ENCODE assay signal across 8 cellular contexts in genomic region chr11:72585762-72586590, GRCh38.
DNase-seq lines count a peak whose midpoint lies in the region; ATAC-seq lines count a peak whose summit lies in the region.

No MANE protein-coding gene starts in this region.

- H3K36me3 Mint-ChIP-seq in naive thymus-derived CD8-positive, alpha-beta T cell = no peaks in the 10 kb centered on the region

- H3K27me3 Mint-ChIP-seq in naive thymus-derived CD8-positive, alpha-beta T cell = peaks cover 17 to 52% (median 30%) of the 10 kb centered on the region in 5 donors
- H3K27me3 Mint-ChIP-seq in stimulated activated naive CD8-positive, alpha-beta T cell treated with anti-CD3 and anti-CD28 coated beads, Interleukin-15, amount 100 ng/mL, for 72 hours = peaks cover 60% of the 10 kb centered on the region

- DNase-seq in DMS114 treated with DMSO at 0.1 percent for 48 hours (lab: John Stamatoyannopoulos, UW; ENCODE audit: unreplicated experiment) (peak; percentile 20), HPDE6-E6E7 (ENCODE audit: extremely low spot score) (peak; percentile 64), NOMO-1 (lab: John Stamatoyannopoulos, UW; ENCODE audit: unreplicated experiment in 2 of 2) (peak; percentile 15 to 57), epidermal melanocyte (ENCODE audit: insufficient read length, low spot score) (peak; percentile 80)
- peak; percentile 76 for DNase-seq in activated CD8-positive, alpha-beta memory T cell treated with anti-CD3 and anti-CD28 coated beads, Interleukin-2, amount 50 U/mL, for 48 hours
- DNase-seq in naive thymus-derived CD8-positive, alpha-beta T cell = peak; percentile 33 to 80 (median 66)
- peak; percentile 56 to 72 for DNase-seq in stimulated activated naive CD8-positive, alpha-beta T cell treated with anti-CD3 and anti-CD28 coated beads, Interleukin-15, amount 100 ng/mL, for 72 hours

- peak overlapping the region; percentile 78 to 92 (median 91) for H3K4me3 Mint-ChIP-seq in naive thymus-derived CD8-positive, alpha-beta T cell
- peak overlapping the region; percentile 45 to 59 for H3K4me3 Mint-ChIP-seq in stimulated activated naive CD8-positive, alpha-beta T cell treated with anti-CD3 and anti-CD28 coated beads, Interleukin-15, amount 100 ng/mL, for 72 hours

- H3K4me1 Mint-ChIP-seq in naive thymus-derived CD8-positive, alpha-beta T cell = peaks cover 21 to 41% (median 35%) of the 10 kb centered on the region in 4 donors
- peaks cover 33% of the 10 kb centered on the region for H3K4me1 Mint-ChIP-seq in stimulated activated naive CD8-positive, alpha-beta T cell treated with anti-CD3 and anti-CD28 coated beads, Interleukin-15, amount 100 ng/mL, for 72 hours

- no peaks in the 10 kb centered on the region for H3K9me3 Mint-ChIP-seq in naive thymus-derived CD8-positive, alpha-beta T cell
- H3K9me3 Mint-ChIP-seq in stimulated activated naive CD8-positive, alpha-beta T cell treated with anti-CD3 and anti-CD28 coated beads, Interleukin-15, amount 100 ng/mL, for 72 hours = no peaks in the 10 kb centered on the region

- H3K27ac Mint-ChIP-seq in naive thymus-derived CD8-positive, alpha-beta T cell = peak overlapping the region in 6 of 10 donors; percentile 7 to 82 (median 59)
- H3K27ac Mint-ChIP-seq in stimulated activated naive CD8-positive, alpha-beta T cell treated with anti-CD3 and anti-CD28 coated beads, Interleukin-15, amount 100 ng/mL, for 72 hours = no peak overlapping the region

- POLR2A ChIA-PET in naive thymus-derived CD8-positive, alpha-beta T cell (lab: Charles Lee) = no interaction called here

- peak; percentile 76 to 77 for ATAC-seq in naive thymus-derived CD8-positive, alpha-beta T cell
- peak; percentile 74 for ATAC-seq in stimulated activated naive CD8-positive, alpha-beta T cell treated with anti-CD3 and anti-CD28 coated beads, Interleukin-15, amount 100 ng/mL, for 72 hours
- ATAC-seq in HG03196 (IDR thresholded peaks at IDR 0.05; ENCODE audit: unreplicated experiment) = no peak

Comparison
In these comparisons a context has a peak if more than half of its experiments do, and no peak if none do; other contexts are left out.
1. DNase-seq: peak in every context shown above with its lines; median percentile 80 in epidermal melanocyte; 76 in activated CD8-positive, alpha-beta memory T cell treated with anti-CD3 and anti-CD28 coated beads, Interleukin-2, amount 50 U/mL, for 48 hours; 66 in naive thymus-derived CD8-positive, alpha-beta T cell; 64 in HPDE6-E6E7; 64 in stimulated activated naive CD8-positive, alpha-beta T cell treated with anti-CD3 and anti-CD28 coated beads, Interleukin-15, amount 100 ng/mL, for 72 hours; 36 in NOMO-1; 20 in DMS114 treated with DMSO at 0.1 percent for 48 hours.
2. H3K27ac Mint-ChIP-seq: peak in naive thymus-derived CD8-positive, alpha-beta T cell (6 of 10); none in stimulated activated naive CD8-positive, alpha-beta T cell treated with anti-CD3 and anti-CD28 coated beads, Interleukin-15, amount 100 ng/mL, for 72 hours (0 of 2).